Comparison of ENCODE assay signal across 24 cellular contexts in genomic region chr13:40622761-40623160, GRCh38. TPM values are rescaled to one million over a fixed set of nuclear protein-coding genes. Genes with fewer than 3 reads are reported as not detected.
DNase-seq lines count a peak whose midpoint lies in the region; ATAC-seq, FAIRE-seq and TF ChIP-seq lines count a peak whose summit lies in the region.
"Had no signal": no experiment of that assay in that cellular context is flagged by ENCODE, and none has a peak within 500 bp of the region (broad histone marks: within the 10 kb centered on the region; RNA-seq: fewer than 3 reads in every experiment).

No MANE protein-coding gene starts in this region.

- no peak for TF ChIP-seq EP300 in gastroesophageal sphincter (IDR thresholded peaks at IDR 0.05)

- H3K9me3 ChIP-seq in H9 (ENCODE audit: control insufficient read depth, low read depth, low read length): no peaks in the 10 kb centered on the region
- no peaks in the 10 kb centered on the region for H3K9me3 ChIP-seq in astrocyte (ENCODE audit: insufficient read depth, low read depth, low read length)
- H3K9me3 ChIP-seq in trophoblast cell (ENCODE audit: insufficient read depth, low read depth, low read length): no peaks in the 10 kb centered on the region
- H3K9me3 ChIP-seq in gastroesophageal sphincter: no peaks in the 10 kb centered on the region
- H3K9me3 ChIP-seq: pancreas, sigmoid colon, SJCRH30 had no signal

- H3K23me2 ChIP-seq in H9 (ENCODE audit: insufficient read length, low read depth, low read length, poor library complexity, severe bottlenecking): no peaks in the 10 kb centered on the region

- intact Hi-C loops in CD14-positive monocyte (cut with micrococcal nuclease): no loop called here

- H2BK20ac ChIP-seq in H9 (ENCODE audit: low read depth, low read length, poor library complexity, severe bottlenecking): no peak overlapping the region

- no peak overlapping the region for H3K18ac ChIP-seq in H9 (ENCODE audit: insufficient read length, low read depth, low read length)
- no peak overlapping the region for H3K18ac ChIP-seq in trophoblast cell (ENCODE audit: low read length)

- no peak overlapping the region for H4K12ac ChIP-seq in trophoblast cell (ENCODE audit: low read depth, low read length)

- peaks cover 21% of the 10 kb centered on the region for H3K36me3 Mint-ChIP-seq in activated T-cell treated with anti-CD3 and anti-CD28 coated beads, Interleukin-2, amount 50 U/mL, for 4 hours (ENCODE audit: insufficient read depth)
- H3K36me3 Mint-ChIP-seq in H9 (ENCODE audit: insufficient read depth in 1 of 3, low read depth in 3 of 3) (peaks cover 0 to 6% (median 0%) of the 10 kb centered on the region in 3 experiments; a peak in 3 of 7 replicates), astrocyte (ENCODE audit: low read depth, unreplicated experiment) (no peaks in the 10 kb centered on the region), CD14-positive monocyte (peaks cover 7 to 8% of the 10 kb centered on the region in 2 donors)
- H3K36me3 Mint-ChIP-seq: natural killer cell treated with Interleukin-12 subunit alpha and Interleukin-12 subunit beta and Interleukin-15 and Interleukin-18, amount 100 ng/mL, for 72 hours had no signal

- DNase-seq in activated T-cell treated with anti-CD3 and anti-CD28 coated beads, Interleukin-2, amount 50 U/mL, for 4 hours: no peak
- no peak for DNase-seq in activated T-cell treated with anti-CD3 and anti-CD28 coated beads, Interleukin-2, amount 50 U/mL, for 48 hours
- no peak for DNase-seq in H9
- no peak for DNase-seq in astrocyte (ENCODE audit: low read depth)
- peak in 1 of 2 donors; percentile 29 for DNase-seq in trophoblast cell
- DNase-seq in CD14-positive monocyte (ENCODE audit: low spot score): no peak
- DNase-seq in GOT3 (lab: John Stamatoyannopoulos, UW): no peak
- DNase-seq: aorta, DMS 273 treated with DMSO at 0.1 percent for 48 hours, KBM-7, kidney glomerular epithelial cell, NCI-H1694 treated with DMSO at 0.1 percent for 48 hours, NCI-H748 treated with DMSO at 0.1 percent for 48 hours, pancreas, sigmoid colon, SJCRH30 had no signal

- WGBS in H9 (ENCODE audit: extremely low coverage, insufficient read length, low lambda C conversion rate): no CpG with 5 or more reads among the region's 1 CpG
- WGBS in trophoblast cell (ENCODE audit: extremely low coverage, insufficient coverage, insufficient read length): no CpG with 5 or more reads among the region's 1 CpG
- WGBS in gastroesophageal sphincter (ENCODE audit: low coverage in 1 of 2), 2 donors: 91 to 95% methylated on average over 1 of the region's 1 CpG

- H2BK12ac ChIP-seq in H9 (ENCODE audit: insufficient read length, low read depth, low read length) (no peak overlapping the region), trophoblast cell (ENCODE audit: low read length) (no peak overlapping the region)

- no peak overlapping the region for H3K23ac ChIP-seq in H9 (ENCODE audit: insufficient read length, low read depth, low read length)
- no peak overlapping the region for H3K23ac ChIP-seq in trophoblast cell (ENCODE audit: low read length)

- TF ChIP-seq POLR2A in gastroesophageal sphincter (IDR thresholded peaks at IDR 0.05): no peak

- no peaks in the 10 kb centered on the region for H3K27me3 Mint-ChIP-seq in activated T-cell treated with anti-CD3 and anti-CD28 coated beads, Interleukin-2, amount 50 U/mL, for 4 hours (ENCODE audit: low read depth)
- H3K27me3 Mint-ChIP-seq in H9 (ENCODE audit: low read depth) (no peaks in the 10 kb centered on the region), astrocyte (ENCODE audit: low read depth, unreplicated experiment) (no peaks in the 10 kb centered on the region), CD14-positive monocyte (ENCODE audit: low read depth in 3 of 3) (peaks cover 0 to 3% (median 0%) of the 10 kb centered on the region in 3 donors)
- H3K27me3 Mint-ChIP-seq: memory B cell; natural killer cell treated with Interleukin-12 subunit alpha and Interleukin-12 subunit beta and Interleukin-15 and Interleukin-18, amount 100 ng/mL, for 72 hours had no signal

- ATAC-seq in activated T-cell treated with anti-CD3 and anti-CD28 coated beads, Interleukin-2, amount 50 U/mL, for 4 hours: no peak
- no peak for ATAC-seq in gastroesophageal sphincter
- ATAC-seq: natural killer cell treated with Interleukin-12 subunit alpha and Interleukin-12 subunit beta and Interleukin-15 and Interleukin-18, amount 100 ng/mL, for 72 hours; Panc1; pancreas had no signal

- no peak overlapping the region for H2AK5ac ChIP-seq in H9 (ENCODE audit: insufficient read length, low read length)
- no peak overlapping the region for H2AK5ac ChIP-seq in trophoblast cell (ENCODE audit: low read length)

- TF ChIP-seq CTCF in H9 (conservative IDR thresholded peaks at IDR 0.05) (no peak), astrocyte (IDR thresholded peaks at IDR 0.05; ENCODE audit: insufficient read depth, low read depth, low read length) (no peak), gastroesophageal sphincter (IDR thresholded peaks at IDR 0.05) (no peak), CD14-positive monocyte (IDR thresholded peaks at IDR 0.05) (no peak)

- H3K27me3 ChIP-seq in H9 (ENCODE audit: insufficient read depth, low read length): no peaks in the 10 kb centered on the region
- no peaks in the 10 kb centered on the region for H3K27me3 ChIP-seq in astrocyte (ENCODE audit: insufficient read depth, low read length)
- no peaks in the 10 kb centered on the region for H3K27me3 ChIP-seq in trophoblast cell (ENCODE audit: insufficient read depth, low read length)
- no peaks in the 10 kb centered on the region for H3K27me3 ChIP-seq in gastroesophageal sphincter
- H3K27me3 ChIP-seq: BLaER1 treated with 17β-estradiol and CSF1 and Interleukin-3, amounts not matched to agents 10 nM and 100 nM; pancreas; sigmoid colon; SJCRH30 had no signal

- no peak overlapping the region for H2BK15ac ChIP-seq in H9 (ENCODE audit: low read depth, low read length)

- H2BK120ac ChIP-seq in H9 (ENCODE audit: low read depth, low read length, poor library complexity, severe bottlenecking) (no peak overlapping the region), trophoblast cell (ENCODE audit: insufficient read depth, low read length, poor library complexity) (no peak overlapping the region)

- no peak overlapping the region for H4K5ac ChIP-seq in H9 (ENCODE audit: insufficient read length, low read depth, low read length)

- H4K91ac ChIP-seq in H9 (ENCODE audit: insufficient read length, low read depth, low read length): no peak overlapping the region
- H4K91ac ChIP-seq in trophoblast cell (ENCODE audit: low read depth, low read length): no peak overlapping the region

- H3K4me3 Mint-ChIP-seq in activated T-cell treated with anti-CD3 and anti-CD28 coated beads, Interleukin-2, amount 50 U/mL, for 4 hours: peak overlapping the region; percentile 2
- H3K4me3 Mint-ChIP-seq in H9 (no peak overlapping the region), astrocyte (ENCODE audit: unreplicated experiment) (no peak overlapping the region), CD14-positive monocyte (no peak overlapping the region)
- H3K4me3 Mint-ChIP-seq: memory B cell; natural killer cell treated with Interleukin-12 subunit alpha and Interleukin-12 subunit beta and Interleukin-15 and Interleukin-18, amount 100 ng/mL, for 72 hours; T-helper 1 cell treated with Interleukin-12 subunit alpha and Interleukin-12 subunit beta and Interleukin-4 antibody, amounts not matched to agents 30 μg/mL and 1 μg/mL, for 36 hours had no signal

- H3K27ac ChIP-seq in H9 (ENCODE audit: insufficient read length, low read depth, low read length) (no peak overlapping the region), astrocyte (ENCODE audit: low read depth, low read length) (no peak overlapping the region), trophoblast cell (ENCODE audit: low read depth, low read length) (no peak overlapping the region), gastroesophageal sphincter (no peak overlapping the region)
- H3K27ac ChIP-seq: BLaER1 treated with 17β-estradiol and CSF1 and Interleukin-3, amounts not matched to agents 10 nM and 100 nM; pancreas; sigmoid colon; SJCRH30; VCaP had no signal

- H3K4ac ChIP-seq in H9 (ENCODE audit: low read depth, low read length) (no peak overlapping the region), trophoblast cell (ENCODE audit: low read depth, low read length) (peak overlapping the region; percentile 87)

- H4K8ac ChIP-seq in H9 (replicated peaks; ENCODE audit: insufficient read length, low read depth, low read length) (no peak overlapping the region), trophoblast cell (ENCODE audit: low read depth, low read length) (no peak overlapping the region)

- H3K4me2 ChIP-seq in H9 (ENCODE audit: insufficient read depth, insufficient read length, low read length) (no peak overlapping the region), astrocyte (ENCODE audit: low read length) (no peak overlapping the region), trophoblast cell (ENCODE audit: low read length) (no peak overlapping the region)
- H3K4me2 ChIP-seq: BLaER1 treated with 17β-estradiol and CSF1 and Interleukin-3, amounts not matched to agents 10 nM and 100 nM had no signal

- H2AFZ ChIP-seq in H9 (ENCODE audit: low read length) (no peak overlapping the region), astrocyte (ENCODE audit: low read depth, low read length) (no peak overlapping the region), trophoblast cell (ENCODE audit: insufficient read depth, low read length, poor library complexity) (no peak overlapping the region)

- H3K9ac ChIP-seq in H9 (ENCODE audit: extremely low read depth, insufficient read length, low read length) (no peak overlapping the region), astrocyte (ENCODE audit: low read length) (no peak overlapping the region), trophoblast cell (ENCODE audit: low read length) (no peak overlapping the region)
- H3K9ac ChIP-seq: BLaER1 treated with 17β-estradiol and CSF1 and Interleukin-3, amounts not matched to agents 10 nM and 100 nM had no signal

- no peaks in the 10 kb centered on the region for H3K36me3 ChIP-seq in astrocyte (ENCODE audit: insufficient read depth, low read length)
- peaks cover 0 to 2% of the 10 kb centered on the region in 2 experiments for H3K36me3 ChIP-seq in trophoblast cell (ENCODE audit: control insufficient read depth in 1 of 2, insufficient read depth in 2 of 2, low read length in 2 of 2)
- no peaks in the 10 kb centered on the region for H3K36me3 ChIP-seq in gastroesophageal sphincter
- H3K36me3 ChIP-seq: pancreas, sigmoid colon had no signal

- H3K4me1 Mint-ChIP-seq in activated T-cell treated with anti-CD3 and anti-CD28 coated beads, Interleukin-2, amount 50 U/mL, for 4 hours (ENCODE audit: low read depth): peaks cover 84% of the 10 kb centered on the region
- peaks cover 61 to 71% of the 10 kb centered on the region in 2 experiments for H3K4me1 Mint-ChIP-seq in H9
- H3K4me1 Mint-ChIP-seq in astrocyte (ENCODE audit: low read depth, unreplicated experiment): peaks cover 24% of the 10 kb centered on the region
- H3K4me1 Mint-ChIP-seq in CD14-positive monocyte: peaks cover 32% of the 10 kb centered on the region

- H3K9me3 Mint-ChIP-seq in activated T-cell treated with anti-CD3 and anti-CD28 coated beads, Interleukin-2, amount 50 U/mL, for 4 hours: no peaks in the 10 kb centered on the region
- no peaks in the 10 kb centered on the region for H3K9me3 Mint-ChIP-seq in H9
- no peaks in the 10 kb centered on the region for H3K9me3 Mint-ChIP-seq in astrocyte (ENCODE audit: unreplicated experiment)
- no peaks in the 10 kb centered on the region for H3K9me3 Mint-ChIP-seq in CD14-positive monocyte
- H3K9me3 Mint-ChIP-seq: memory B cell; natural killer cell treated with Interleukin-12 subunit alpha and Interleukin-12 subunit beta and Interleukin-15 and Interleukin-18, amount 100 ng/mL, for 72 hours; T-helper 1 cell treated with Interleukin-12 subunit alpha and Interleukin-12 subunit beta and Interleukin-4 antibody, amounts not matched to agents 30 μg/mL and 1 μg/mL, for 36 hours had no signal

- H3K27ac Mint-ChIP-seq in H9: peak overlapping the region in 2 of 3 experiments; percentile 2 to 45; a peak in 4 of 7 replicates
- H3K27ac Mint-ChIP-seq in astrocyte (ENCODE audit: unreplicated experiment): peak overlapping the region; percentile 77
- no peak overlapping the region for H3K27ac Mint-ChIP-seq in CD14-positive monocyte
- H3K27ac Mint-ChIP-seq: memory B cell; natural killer cell treated with Interleukin-12 subunit alpha and Interleukin-12 subunit beta and Interleukin-15 and Interleukin-18, amount 100 ng/mL, for 72 hours; T-helper 1 cell treated with Interleukin-12 subunit alpha and Interleukin-12 subunit beta and Interleukin-4 antibody, amounts not matched to agents 30 μg/mL and 1 μg/mL, for 36 hours had no signal

- H3K4me1 ChIP-seq in H9 (ENCODE audit: insufficient read depth, low read length) (peaks cover 11% of the 10 kb centered on the region; the same call in 1 of the 2 replicates), astrocyte (ENCODE audit: insufficient read depth, low read length) (no peaks in the 10 kb centered on the region), trophoblast cell (ENCODE audit: control insufficient read depth in 1 of 2, insufficient read depth in 2 of 2, low read length in 2 of 2) (peaks cover 4 to 9% of the 10 kb centered on the region in 2 experiments), gastroesophageal sphincter (peaks cover 12 to 74% (median 13%) of the 10 kb centered on the region in 3 donors)

- no peak for FAIRE-seq in astrocyte (lab: Jason Lieb, UNC)
- FAIRE-seq: H54 had no signal

- no peak overlapping the region for H3K56ac ChIP-seq in H9 (ENCODE audit: insufficient read length, low read depth, low read length)

- H3K4me3 ChIP-seq in astrocyte (ENCODE audit: insufficient read depth, low read depth, low read length): no peak overlapping the region
- H3K4me3 ChIP-seq in trophoblast cell (ENCODE audit: low read depth, low read length): no peak overlapping the region
- no peak overlapping the region for H3K4me3 ChIP-seq in gastroesophageal sphincter
- H3K4me3 ChIP-seq: BLaER1 treated with 17β-estradiol and CSF1 and Interleukin-3, amounts not matched to agents 10 nM and 100 nM; pancreas; sigmoid colon; SJCRH30 had no signal

- H4K20me1 ChIP-seq in H9 (ENCODE audit: control insufficient read depth, insufficient read depth, insufficient read length) (no peaks in the 10 kb centered on the region), astrocyte (ENCODE audit: insufficient read depth, low read length) (peaks cover 25% of the 10 kb centered on the region)

- H2BK5ac ChIP-seq in H9 (ENCODE audit: insufficient read length, low read length) (no peak overlapping the region), trophoblast cell (ENCODE audit: low read depth, low read length, poor library complexity) (no peak overlapping the region)

- H3K79me2 ChIP-seq in H9 (ENCODE audit: insufficient read depth, low read length): peaks cover 50% of the 10 kb centered on the region; the same call in 1 of the 2 replicates
- peaks cover 3% of the 10 kb centered on the region for H3K79me2 ChIP-seq in astrocyte (ENCODE audit: insufficient read depth, low read length)
- H3K79me2 ChIP-seq in trophoblast cell (ENCODE audit: control insufficient read depth, insufficient read depth, low read length, poor library complexity): peaks cover 3% of the 10 kb centered on the region

- no peak overlapping the region for H3K14ac ChIP-seq in H9 (ENCODE audit: insufficient read depth, low read length)
- no peak overlapping the region for H3K14ac ChIP-seq in trophoblast cell (ENCODE audit: low read length)

- H3K79me1 ChIP-seq in H9 (ENCODE audit: insufficient read depth, low read depth, low read length, poor library complexity, severe bottlenecking) (peaks cover 14% of the 10 kb centered on the region), trophoblast cell (ENCODE audit: low read length) (no peaks in the 10 kb centered on the region)

- no peak overlapping the region for H3T11ph ChIP-seq in H9 (ENCODE audit: low read length)

RNA-seq across cellular contexts. Expression of gene FOXO1, which starts 43.7 kb away (rescaled TPM):
- total RNA-seq in activated T-cell treated with anti-CD3 and anti-CD28 coated beads, Interleukin-2, amount 50 U/mL, for 4 hours: 10 to 100 TPM; 61.1 to 64.0 (median 62.7) TPM
- total RNA-seq in H9 (2021): 43.5 and 44.6 TPM in 2 replicates
- 8.8 and 10.4 TPM in 2 replicates for total RNA-seq in astrocyte
- polyA plus RNA-seq in trophoblast cell (2013): 22.6 and 23.1 TPM in 2 replicates
- total RNA-seq in gastroesophageal sphincter: 10 to 100 TPM; 52.4 to 72.2 (median 59.5) TPM
- polyA plus RNA-seq in CD14-positive monocyte: 10 to 100 TPM in 1 of 2 donors, 1 to 10 TPM in 1; 3.1 to 11.3 TPM

Comparison
In these comparisons a context has a peak if more than half of its experiments do, and no peak if none do; other contexts are left out.
1. H3K27ac Mint-ChIP-seq: peak in H9 (2 of 3) and astrocyte (single experiment); none in CD14-positive monocyte (0 of 7).